ENCODE assay signal across 29 cellular contexts in the genomic region with DNA sequence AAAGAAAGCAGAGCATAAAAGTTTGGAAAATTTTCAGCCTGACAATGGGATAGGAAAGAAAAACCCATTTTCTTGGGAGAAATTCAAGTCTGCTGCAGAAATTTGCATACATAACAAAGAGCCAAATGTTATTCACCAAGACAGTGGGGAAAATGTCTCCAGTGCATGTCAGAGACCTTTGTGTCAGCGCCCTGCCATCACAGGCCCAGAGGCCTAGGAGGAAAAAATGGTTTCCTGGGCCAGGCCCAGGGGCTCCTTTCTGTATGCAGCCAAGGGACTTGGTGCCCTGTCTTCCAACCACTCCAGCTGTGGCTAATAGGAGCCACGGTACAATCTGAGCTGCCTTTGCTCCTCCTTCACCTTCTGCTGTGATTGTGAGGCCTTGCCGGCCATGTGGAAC.
"Had no signal": no experiment of that assay in that cellular context is flagged by ENCODE, and none has a peak within 500 bp of the region (broad histone marks: within the 10 kb centered on the region; RNA-seq: fewer than 3 reads in every experiment).

No MANE protein-coding gene starts in this region.

- H3K27me3 Mint-ChIP-seq: stimulated activated memory B cell treated with anti-CD40 and anti-IgM and Interleukin-4, amounts not matched to agents 10 μg/mL and 1 μg/mL and 100 μg/mL, for 72 hours; stimulated activated naive B cell treated with anti-CD40 and anti-IgM and Interleukin-4, amounts not matched to agents 10 μg/mL and 1 μg/mL and 100 μg/mL, for 72 hours; stimulated activated naive CD8-positive, alpha-beta T cell treated with anti-CD3 and anti-CD28 coated beads, Interleukin-15, amount 100 ng/mL, for 72 hours; type B pancreatic cell had no signal

- H3K4me3 ChIP-seq: stomach, suprapubic skin, testis, thoracic aorta, thyroid gland, tibial artery, tibial nerve, transverse colon, upper lobe of left lung, upper lobe of right lung, uterus, vagina had no signal

- H3K36me3 ChIP-seq: stomach, suprapubic skin, thoracic aorta, thyroid gland, tibial artery, transverse colon, upper lobe of left lung, upper lobe of right lung, uterus, vagina had no signal

- H3K4me1 Mint-ChIP-seq: stimulated activated effector memory CD8-positive, alpha-beta T cell treated with anti-CD3 and anti-CD28 coated beads, Interleukin-12 subunit alpha, Interleukin-12 subunit beta, amount 100 ng/mL, for 72 hours; stimulated activated naive CD8-positive, alpha-beta T cell treated with anti-CD3 and anti-CD28 coated beads, Interleukin-15, amount 100 ng/mL, for 72 hours had no signal

- H3K4me3 Mint-ChIP-seq: stimulated activated effector memory CD8-positive, alpha-beta T cell treated with anti-CD3 and anti-CD28 coated beads, Interleukin-12 subunit alpha, Interleukin-12 subunit beta, amount 100 ng/mL, for 72 hours; stimulated activated memory B cell treated with anti-CD40 and anti-IgM and Interleukin-4, amounts not matched to agents 10 μg/mL and 1 μg/mL and 100 μg/mL, for 72 hours; stimulated activated naive B cell treated with anti-CD40 and anti-IgM and Interleukin-4, amounts not matched to agents 10 μg/mL and 1 μg/mL and 100 μg/mL, for 72 hours; stimulated activated naive CD8-positive, alpha-beta T cell treated with anti-CD3 and anti-CD28 coated beads, Interleukin-15, amount 100 ng/mL, for 72 hours; stimulated activated naive CD8-positive, alpha-beta T cell treated with anti-CD3 and anti-CD28 coated beads, Interleukin-15, Interleukin-2, amounts not matched to agents 100 ng/mL and 50 ng/mL, for 24 hours; type B pancreatic cell had no signal

- DNase-seq: stimulated activated CD4-positive, alpha-beta T cell treated with anti-CD3 and anti-CD28 coated beads, Interleukin-2, amount 100 ng/mL, for 48 hours; stimulated activated CD4-positive, alpha-beta T cell treated with anti-CD3 and anti-CD28 coated beads, Interleukin-4, amount 100 ng/mL, for 1 hour; stimulated activated CD4-positive, alpha-beta T cell treated with anti-CD3 and anti-CD28 coated beads, Interleukin-4, amount 100 ng/mL, for 24 hours; stimulated activated CD4-positive, alpha-beta T cell treated with anti-CD3 and anti-CD28 coated beads, Interleukin-4, amount 100 ng/mL, for 4 hours; stimulated activated CD8-positive, alpha-beta memory T cell treated with anti-CD3 and anti-CD28 coated beads, Interleukin-4, amount 100 ng/mL, for 48 hours; stimulated activated naive B cell treated with anti-CD40 and anti-IgM and Interleukin-4, amounts not matched to agents 10 μg/mL and 1 μg/mL and 100 μg/mL, for 72 hours; stimulated activated naive CD4-positive, alpha-beta T cell; stimulated activated naive CD4-positive, alpha-beta T cell treated with Interleukin-2 at 50 U/mL for 16 hours; stimulated activated naive CD8-positive, alpha-beta T cell treated with anti-CD3 and anti-CD28 coated beads, Interleukin-15, amount 100 ng/mL, for 72 hours; stimulated activated naive CD8-positive, alpha-beta T cell treated with anti-CD3 and anti-CD28 coated beads, Interleukin-15, Interleukin-2, amounts not matched to agents 100 U/mL and 50 U/mL, for 24 hours; stomach; substantia nigra; testis; thyroid gland; tibial artery; transverse colon; trophoblast cell; upper lobe of left lung; upper lobe of right lung; uterus had no signal

- H3K27ac ChIP-seq: stomach, suprapubic skin, testis, thoracic aorta, thyroid gland, tibial artery, tibial nerve, transverse colon, upper lobe of left lung, upper lobe of right lung, uterus, vagina had no signal

- ATAC-seq: stimulated activated memory B cell treated with anti-CD40 and anti-IgM and Interleukin-4, amounts not matched to agents 10 μg/mL and 1 μg/mL and 100 μg/mL, for 72 hours; stimulated activated naive B cell treated with anti-CD40 and anti-IgM and Interleukin-4, amounts not matched to agents 10 μg/mL and 1 μg/mL and 100 μg/mL, for 72 hours; stimulated activated naive CD8-positive, alpha-beta T cell treated with anti-CD3 and anti-CD28 coated beads, Interleukin-15, amount 100 ng/mL, for 72 hours; stimulated activated naive CD8-positive, alpha-beta T cell treated with anti-CD3 and anti-CD28 coated beads, Interleukin-15, Interleukin-2, amounts not matched to agents 100 U/mL and 50 U/mL, for 24 hours; upper lobe of right lung had no signal

- H3K27ac Mint-ChIP-seq: stimulated activated memory B cell treated with anti-CD40 and anti-IgM and Interleukin-4, amounts not matched to agents 10 μg/mL and 1 μg/mL and 100 μg/mL, for 72 hours; stimulated activated naive B cell treated with anti-CD40 and anti-IgM and Interleukin-4, amounts not matched to agents 10 μg/mL and 1 μg/mL and 100 μg/mL, for 72 hours; stimulated activated naive CD8-positive, alpha-beta T cell treated with anti-CD3 and anti-CD28 coated beads, Interleukin-15, amount 100 ng/mL, for 72 hours; stimulated activated naive CD8-positive, alpha-beta T cell treated with anti-CD3 and anti-CD28 coated beads, Interleukin-15, Interleukin-2, amounts not matched to agents 100 ng/mL and 50 ng/mL, for 24 hours; type B pancreatic cell had no signal

- H3K9me3 ChIP-seq: testis, thoracic aorta, thyroid gland, transverse colon, upper lobe of right lung, uterus, vagina had no signal

- H3K36me3 Mint-ChIP-seq: stimulated activated effector memory CD8-positive, alpha-beta T cell treated with anti-CD3 and anti-CD28 coated beads, Interleukin-12 subunit alpha, Interleukin-12 subunit beta, amount 100 ng/mL, for 72 hours; type B pancreatic cell had no signal

- H3K27me3 ChIP-seq: stomach, suprapubic skin, testis, thyroid gland, tibial artery, tibial nerve, transverse colon, upper lobe of left lung, upper lobe of right lung, uterus, vagina had no signal

- FAIRE-seq: urothelium cell line had no signal

- H3K4me1 ChIP-seq: stomach, suprapubic skin, testis, thyroid gland, tibial artery, tibial nerve, upper lobe of right lung, uterus, vagina had no signal
